In genomic region chr11:60831501-60832079, GRCh38 we compare ENCODE assay signal across 13 cellular contexts. TPM values are rescaled to one million over a fixed set of nuclear protein-coding genes. Genes with fewer than 3 reads are reported as not detected.
DNase-seq lines count a peak whose midpoint lies in the region; ATAC-seq, FAIRE-seq and TF ChIP-seq lines count a peak whose summit lies in the region.
"Had no signal": no experiment of that assay in that cellular context is flagged by ENCODE, and none has a peak within 500 bp of the region (broad histone marks: within the 10 kb centered on the region; RNA-seq: fewer than 3 reads in every experiment).

No MANE protein-coding gene starts in this region.

- no peak for FAIRE-seq in bronchial epithelial cell (lab: Jason Lieb, UNC)
- no peak for FAIRE-seq in GM12892 (lab: Jason Lieb, UNC)

- H3K9ac ChIP-seq in Karpas-422 (ENCODE audit: low read length): no peak overlapping the region

- POLR2A ChIA-PET in activated CD4-positive, alpha-beta T cell treated with anti-CD3 and anti-CD28 coated beads for 36 hours (lab: Charles Lee): interaction anchor here (1.1 kb wide), 1 partner anchor 19 kb away, joined by 3 read pairs; no protein-coding TSS in a partner anchor

- peak; percentile 27 for DNase-seq in activated CD4-positive, alpha-beta T cell treated with anti-CD3 and anti-CD28 coated beads for 36 hours
- no peak for DNase-seq in activated CD4-positive, alpha-beta T cell treated with anti-CD3 and anti-CD28 coated beads, Interleukin-2, amount 10 ng/mL, durations not matched to agents 24 days and 14 days
- DNase-seq in NCI-H2196 treated with DMSO at 0.1 percent for 48 hours (lab: John Stamatoyannopoulos, UW; ENCODE audit: unreplicated experiment): peak; percentile 51
- DNase-seq in bronchial epithelial cell (ENCODE audit: low read depth): peak; percentile 84
- peak; percentile 50 for DNase-seq in stromal cell of bone marrow (ENCODE audit: low read depth)
- no peak for DNase-seq in Karpas-422
- no peak for DNase-seq in GM12892 (ENCODE audit: insufficient read length)
- no peak for DNase-seq in activated T-helper 1 cell treated with anti-CD3 and anti-CD28 coated beads, Interleukin-12 subunit alpha, Interleukin-12 subunit beta, Interleukin-2, Interleukin-4 antibody, amounts not matched to agents 30 ng/mL and 10 ng/mL and 1 ng/mL, durations not matched to agents 14 hours and 24 hours and 36 hours (ENCODE audit: low spot score)

- no peak overlapping the region for H3K4me3 ChIP-seq in bronchial epithelial cell (ENCODE audit: low read depth, low read length)
- H3K4me3 ChIP-seq in Karpas-422 (ENCODE audit: low read length): no peak overlapping the region
- H3K4me3 ChIP-seq: right atrium auricular region had no signal

- H3K4me1 ChIP-seq in Karpas-422 (ENCODE audit: low read length): peaks cover 17% of the 10 kb centered on the region

- H2AFZ ChIP-seq in Karpas-422 (ENCODE audit: low read length): no peak overlapping the region

- H4K20me1 ChIP-seq in Karpas-422 (ENCODE audit: insufficient read depth, low read depth, low read length): no peaks in the 10 kb centered on the region

- H3K27me3 ChIP-seq in bronchial epithelial cell (ENCODE audit: control insufficient read depth, insufficient read depth, low read length): no peaks in the 10 kb centered on the region
- no peaks in the 10 kb centered on the region for H3K27me3 ChIP-seq in Karpas-422 (ENCODE audit: low read length)
- H3K27me3 ChIP-seq: dorsolateral prefrontal cortex, right atrium auricular region had no signal

- TF ChIP-seq CTCF in bronchial epithelial cell (IDR thresholded peaks at IDR 0.05; ENCODE audit: insufficient read depth, low read length, severe bottlenecking): no peak

- H3K4me2 ChIP-seq in Karpas-422 (ENCODE audit: low read depth, low read length, poor library complexity, severe bottlenecking): no peak overlapping the region

- H3K9me3 Mint-ChIP-seq in activated CD4-positive, alpha-beta T cell treated with anti-CD3 and anti-CD28 coated beads for 36 hours (ENCODE audit: low read depth): no peaks in the 10 kb centered on the region
- no peaks in the 10 kb centered on the region for H3K9me3 Mint-ChIP-seq in activated CD4-positive, alpha-beta T cell treated with anti-CD3 and anti-CD28 coated beads, Interleukin-2, amount 10 ng/mL, durations not matched to agents 24 days and 14 days
- no peaks in the 10 kb centered on the region for H3K9me3 Mint-ChIP-seq in activated T-helper 1 cell treated with anti-CD3 and anti-CD28 coated beads, Interleukin-12 subunit alpha, Interleukin-12 subunit beta, Interleukin-2, Interleukin-4 antibody, amounts not matched to agents 30 ng/mL and 10 ng/mL and 1 ng/mL, durations not matched to agents 14 hours and 24 hours and 36 hours
- H3K9me3 Mint-ChIP-seq: activated naive CD4-positive, alpha-beta T cell treated with anti-CD3 and anti-CD28 coated beads, Interleukin-2, amount 50 U/mL, for 72 hours; T-helper 1 cell treated with Interleukin-12 subunit alpha and Interleukin-12 subunit beta and Interleukin-4 antibody, amounts not matched to agents 30 μg/mL and 1 μg/mL, for 36 hours had no signal

- peaks cover 6% of the 10 kb centered on the region for H3K27me3 Mint-ChIP-seq in activated CD4-positive, alpha-beta T cell treated with anti-CD3 and anti-CD28 coated beads for 36 hours
- peaks cover 19% of the 10 kb centered on the region for H3K27me3 Mint-ChIP-seq in activated CD4-positive, alpha-beta T cell treated with anti-CD3 and anti-CD28 coated beads, Interleukin-2, amount 10 ng/mL, durations not matched to agents 24 days and 14 days
- no peaks in the 10 kb centered on the region for H3K27me3 Mint-ChIP-seq in activated T-helper 1 cell treated with anti-CD3 and anti-CD28 coated beads, Interleukin-12 subunit alpha, Interleukin-12 subunit beta, Interleukin-2, Interleukin-4 antibody, amounts not matched to agents 30 ng/mL and 10 ng/mL and 1 ng/mL, durations not matched to agents 14 hours and 24 hours and 36 hours (ENCODE audit: insufficient read depth)

- no peak overlapping the region for H3K27ac ChIP-seq in Karpas-422 (ENCODE audit: low read length)
- H3K27ac ChIP-seq: right atrium auricular region had no signal

- CTCF ChIA-PET in activated CD4-positive, alpha-beta T cell treated with anti-CD3 and anti-CD28 coated beads for 36 hours (lab: Charles Lee): interaction anchor here (0.6 to 4.1 kb wide), 50 partner anchors 9 to 610 kb away, joined by 3 to 74 read pairs (median 4); partner anchors contain the start of genes CYB561A3, DDB1, TKFC and TMEM109

- no peaks in the 10 kb centered on the region for H3K79me2 ChIP-seq in Karpas-422 (ENCODE audit: low read length)

- H3K36me3 ChIP-seq in bronchial epithelial cell (ENCODE audit: control insufficient read depth, insufficient read depth, low read length): no peaks in the 10 kb centered on the region
- no peaks in the 10 kb centered on the region for H3K36me3 ChIP-seq in Karpas-422 (ENCODE audit: insufficient read depth, low read length)
- H3K36me3 ChIP-seq: right atrium auricular region had no signal

- ATAC-seq in activated CD4-positive, alpha-beta T cell treated with anti-CD3 and anti-CD28 coated beads for 36 hours: no peak

- TF ChIP-seq POLR2A in GM12892 (IDR thresholded peaks at IDR 0.05; ENCODE audit: low read depth, low read length): no peak

- H3K36me3 Mint-ChIP-seq in activated CD4-positive, alpha-beta T cell treated with anti-CD3 and anti-CD28 coated beads for 36 hours (ENCODE audit: low read depth): no peaks in the 10 kb centered on the region
- H3K36me3 Mint-ChIP-seq in activated CD4-positive, alpha-beta T cell treated with anti-CD3 and anti-CD28 coated beads, Interleukin-2, amount 10 ng/mL, durations not matched to agents 24 days and 14 days (ENCODE audit: low read depth): no peaks in the 10 kb centered on the region
- H3K36me3 Mint-ChIP-seq in activated T-helper 1 cell treated with anti-CD3 and anti-CD28 coated beads, Interleukin-12 subunit alpha, Interleukin-12 subunit beta, Interleukin-2, Interleukin-4 antibody, amounts not matched to agents 30 ng/mL and 10 ng/mL and 1 ng/mL, durations not matched to agents 14 hours and 24 hours and 36 hours (ENCODE audit: low read depth): no peaks in the 10 kb centered on the region
- H3K36me3 Mint-ChIP-seq: activated naive CD4-positive, alpha-beta T cell treated with anti-CD3 and anti-CD28 coated beads, Interleukin-2, amount 50 U/mL, for 72 hours had no signal

- intact Hi-C loops in activated CD4-positive, alpha-beta T cell treated with anti-CD3 and anti-CD28 coated beads for 36 hours (cut with DNase I, micrococcal nuclease): loop anchor here (1.0 to 10.0 kb wide), 11 partner anchors 54 to 554 kb away; partner anchors contain the start of gene VWCE (in 1 of the 2)
- intact Hi-C loops in activated CD4-positive, alpha-beta T cell treated with anti-CD3 and anti-CD28 coated beads, Interleukin-2, amount 10 ng/mL, durations not matched to agents 24 days and 14 days (cut with micrococcal nuclease): loop anchor here (1.0 to 10.0 kb wide), 6 partner anchors 56 to 556 kb away; no protein-coding TSS in a partner anchor
- intact Hi-C loops in activated T-helper 1 cell treated with anti-CD3 and anti-CD28 coated beads, Interleukin-12 subunit alpha, Interleukin-12 subunit beta, Interleukin-2, Interleukin-4 antibody, amounts not matched to agents 30 ng/mL and 10 ng/mL and 1 ng/mL, durations not matched to agents 14 hours and 24 hours and 36 hours (cut with micrococcal nuclease): loop anchor here (1.0 to 5.0 kb wide), 5 partner anchors 54 to 356 kb away; no protein-coding TSS in a partner anchor

- peaks cover 8% of the 10 kb centered on the region for H3K4me1 Mint-ChIP-seq in activated CD4-positive, alpha-beta T cell treated with anti-CD3 and anti-CD28 coated beads for 36 hours
- peaks cover 12% of the 10 kb centered on the region for H3K4me1 Mint-ChIP-seq in activated CD4-positive, alpha-beta T cell treated with anti-CD3 and anti-CD28 coated beads, Interleukin-2, amount 10 ng/mL, durations not matched to agents 24 days and 14 days
- H3K4me1 Mint-ChIP-seq in activated T-helper 1 cell treated with anti-CD3 and anti-CD28 coated beads, Interleukin-12 subunit alpha, Interleukin-12 subunit beta, Interleukin-2, Interleukin-4 antibody, amounts not matched to agents 30 ng/mL and 10 ng/mL and 1 ng/mL, durations not matched to agents 14 hours and 24 hours and 36 hours (ENCODE audit: low read depth): peaks cover 12% of the 10 kb centered on the region

- no peak overlapping the region for H3K27ac Mint-ChIP-seq in activated CD4-positive, alpha-beta T cell treated with anti-CD3 and anti-CD28 coated beads for 36 hours
- H3K27ac Mint-ChIP-seq in activated CD4-positive, alpha-beta T cell treated with anti-CD3 and anti-CD28 coated beads, Interleukin-2, amount 10 ng/mL, durations not matched to agents 24 days and 14 days: no peak overlapping the region
- no peak overlapping the region for H3K27ac Mint-ChIP-seq in activated T-helper 1 cell treated with anti-CD3 and anti-CD28 coated beads, Interleukin-12 subunit alpha, Interleukin-12 subunit beta, Interleukin-2, Interleukin-4 antibody, amounts not matched to agents 30 ng/mL and 10 ng/mL and 1 ng/mL, durations not matched to agents 14 hours and 24 hours and 36 hours
- H3K27ac Mint-ChIP-seq: activated CD8-positive, alpha-beta T cell treated with anti-CD3 and anti-CD28 coated beads, Interleukin-2, amount 10 ng/mL, durations not matched to agents 7 days and 5 days; T-helper 1 cell treated with Interleukin-12 subunit alpha and Interleukin-12 subunit beta and Interleukin-4 antibody, amounts not matched to agents 30 μg/mL and 1 μg/mL, for 36 hours had no signal

- H3K9me2 ChIP-seq in Karpas-422 (replicated peaks; ENCODE audit: insufficient read depth, low read length): no peaks in the 10 kb centered on the region

- H3K4me3 Mint-ChIP-seq in activated CD4-positive, alpha-beta T cell treated with anti-CD3 and anti-CD28 coated beads for 36 hours: no peak overlapping the region
- H3K4me3 Mint-ChIP-seq in activated CD4-positive, alpha-beta T cell treated with anti-CD3 and anti-CD28 coated beads, Interleukin-2, amount 10 ng/mL, durations not matched to agents 24 days and 14 days: no peak overlapping the region
- no peak overlapping the region for H3K4me3 Mint-ChIP-seq in activated T-helper 1 cell treated with anti-CD3 and anti-CD28 coated beads, Interleukin-12 subunit alpha, Interleukin-12 subunit beta, Interleukin-2, Interleukin-4 antibody, amounts not matched to agents 30 ng/mL and 10 ng/mL and 1 ng/mL, durations not matched to agents 14 hours and 24 hours and 36 hours
- H3K4me3 Mint-ChIP-seq: activated CD8-positive, alpha-beta T cell treated with anti-CD3 and anti-CD28 coated beads, Interleukin-2, amount 10 ng/mL, durations not matched to agents 7 days and 5 days; T-helper 1 cell treated with Interleukin-12 subunit alpha and Interleukin-12 subunit beta and Interleukin-4 antibody, amounts not matched to agents 30 μg/mL and 1 μg/mL, for 36 hours had no signal

- H3K9me3 ChIP-seq in Karpas-422 (ENCODE audit: low read length): no peaks in the 10 kb centered on the region
- H3K9me3 ChIP-seq: right atrium auricular region had no signal

RNA-seq across cellular contexts. Expression of gene CCDC86, which starts 10.3 kb away (rescaled TPM):
- 10 to 100 TPM; 52.1 to 75.1 TPM for total RNA-seq in activated CD4-positive, alpha-beta T cell treated with anti-CD3 and anti-CD28 coated beads for 36 hours
- total RNA-seq in activated CD4-positive, alpha-beta T cell treated with anti-CD3 and anti-CD28 coated beads, Interleukin-2, amount 10 ng/mL, durations not matched to agents 24 days and 14 days: 90.0 and 91.3 TPM in 2 replicates
- 7.4 TPM in 2 replicates for total RNA-seq in bronchial epithelial cell
- total RNA-seq in Karpas-422 (2014; rRNA removed; shearing (Covaris generic); ENCODE audit: low replicate concordance): 10.4 and 21.2 TPM in 2 replicates
- 20.8 TPM for polyA plus RNA-seq in GM12892 (2012; ENCODE audit: missing spikeins)
- total RNA-seq in activated T-helper 1 cell treated with anti-CD3 and anti-CD28 coated beads, Interleukin-12 subunit alpha, Interleukin-12 subunit beta, Interleukin-2, Interleukin-4 antibody, amounts not matched to agents 30 ng/mL and 10 ng/mL and 1 ng/mL, durations not matched to agents 14 hours and 24 hours and 36 hours: 88.2 and 92.2 TPM in 2 replicates

RNA-seq across cellular contexts. Expression of gene PTGDR2, which starts 24.2 kb away (rescaled TPM):
- total RNA-seq in activated CD4-positive, alpha-beta T cell treated with anti-CD3 and anti-CD28 coated beads for 36 hours: under 1 TPM; 0.11 to 0.18 TPM
- 0.14 and 0.19 TPM in 2 replicates for total RNA-seq in activated CD4-positive, alpha-beta T cell treated with anti-CD3 and anti-CD28 coated beads, Interleukin-2, amount 10 ng/mL, durations not matched to agents 24 days and 14 days
- total RNA-seq in bronchial epithelial cell: 0.13 TPM in 1 of 2 replicates, not detected in the other
- total RNA-seq in Karpas-422 (2014; rRNA removed; shearing (Covaris generic); ENCODE audit: low replicate concordance): not detected in 2 replicates
- 0.11 TPM for polyA plus RNA-seq in GM12892 (2012; ENCODE audit: missing spikeins)
- 0.10 TPM in 2 replicates for total RNA-seq in activated T-helper 1 cell treated with anti-CD3 and anti-CD28 coated beads, Interleukin-12 subunit alpha, Interleukin-12 subunit beta, Interleukin-2, Interleukin-4 antibody, amounts not matched to agents 30 ng/mL and 10 ng/mL and 1 ng/mL, durations not matched to agents 14 hours and 24 hours and 36 hours

RNA-seq across cellular contexts. Expression of gene ZP1, which starts 35.8 kb away (rescaled TPM):
- not detected for total RNA-seq in activated CD4-positive, alpha-beta T cell treated with anti-CD3 and anti-CD28 coated beads for 36 hours
- not detected in 2 replicates for total RNA-seq in activated CD4-positive, alpha-beta T cell treated with anti-CD3 and anti-CD28 coated beads, Interleukin-2, amount 10 ng/mL, durations not matched to agents 24 days and 14 days
- total RNA-seq in bronchial epithelial cell: not detected in 2 replicates
- total RNA-seq in Karpas-422 (2014; rRNA removed; shearing (Covaris generic); ENCODE audit: low replicate concordance): not detected in 2 replicates
- not detected for polyA plus RNA-seq in GM12892 (2012; ENCODE audit: missing spikeins)
- total RNA-seq in activated T-helper 1 cell treated with anti-CD3 and anti-CD28 coated beads, Interleukin-12 subunit alpha, Interleukin-12 subunit beta, Interleukin-2, Interleukin-4 antibody, amounts not matched to agents 30 ng/mL and 10 ng/mL and 1 ng/mL, durations not matched to agents 14 hours and 24 hours and 36 hours: not detected in 2 replicates
- total RNA-seq: activated naive CD4-positive, alpha-beta T cell treated with anti-CD3 and anti-CD28 coated beads, Interleukin-2, amount 50 U/mL, for 72 hours; right atrium auricular region had no signal

RNA-seq across cellular contexts. Expression of gene MS4A10, which starts 46.5 kb away (rescaled TPM):
- not detected for total RNA-seq in activated CD4-positive, alpha-beta T cell treated with anti-CD3 and anti-CD28 coated beads for 36 hours
- not detected in 2 replicates for total RNA-seq in activated CD4-positive, alpha-beta T cell treated with anti-CD3 and anti-CD28 coated beads, Interleukin-2, amount 10 ng/mL, durations not matched to agents 24 days and 14 days
- not detected in 2 replicates for total RNA-seq in bronchial epithelial cell
- total RNA-seq in Karpas-422 (2014; rRNA removed; shearing (Covaris generic); ENCODE audit: low replicate concordance): not detected in 2 replicates
- polyA plus RNA-seq in GM12892 (2012; ENCODE audit: missing spikeins): not detected
- total RNA-seq in activated T-helper 1 cell treated with anti-CD3 and anti-CD28 coated beads, Interleukin-12 subunit alpha, Interleukin-12 subunit beta, Interleukin-2, Interleukin-4 antibody, amounts not matched to agents 30 ng/mL and 10 ng/mL and 1 ng/mL, durations not matched to agents 14 hours and 24 hours and 36 hours: not detected in 2 replicates
- total RNA-seq: activated CD8-positive, alpha-beta T cell treated with anti-CD3 and anti-CD28 coated beads, Interleukin-2, amount 10 ng/mL, durations not matched to agents 7 days and 5 days; activated naive CD4-positive, alpha-beta T cell treated with anti-CD3 and anti-CD28 coated beads, Interleukin-2, amount 50 U/mL, for 72 hours; right atrium auricular region had no signal

Comparison
In these comparisons a context has a peak if more than half of its experiments do, and no peak if none do; other contexts are left out.
1. DNase-seq: peak in activated CD4-positive, alpha-beta T cell treated with anti-CD3 and anti-CD28 coated beads for 36 hours (single experiment), NCI-H2196 treated with DMSO at 0.1 percent for 48 hours (single experiment), bronchial epithelial cell (single experiment) and stromal cell of bone marrow (single experiment); none in activated CD4-positive, alpha-beta T cell treated with anti-CD3 and anti-CD28 coated beads, Interleukin-2, amount 10 ng/mL, durations not matched to agents 24 days and 14 days (single experiment), Karpas-422 (single experiment), GM12892 (single experiment) and activated T-helper 1 cell treated with anti-CD3 and anti-CD28 coated beads, Interleukin-12 subunit alpha, Interleukin-12 subunit beta, Interleukin-2, Interleukin-4 antibody, amounts not matched to agents 30 ng/mL and 10 ng/mL and 1 ng/mL, durations not matched to agents 14 hours and 24 hours and 36 hours (single experiment).